Comparison of ENCODE assay signal across 30 cellular contexts in the genomic region with DNA sequence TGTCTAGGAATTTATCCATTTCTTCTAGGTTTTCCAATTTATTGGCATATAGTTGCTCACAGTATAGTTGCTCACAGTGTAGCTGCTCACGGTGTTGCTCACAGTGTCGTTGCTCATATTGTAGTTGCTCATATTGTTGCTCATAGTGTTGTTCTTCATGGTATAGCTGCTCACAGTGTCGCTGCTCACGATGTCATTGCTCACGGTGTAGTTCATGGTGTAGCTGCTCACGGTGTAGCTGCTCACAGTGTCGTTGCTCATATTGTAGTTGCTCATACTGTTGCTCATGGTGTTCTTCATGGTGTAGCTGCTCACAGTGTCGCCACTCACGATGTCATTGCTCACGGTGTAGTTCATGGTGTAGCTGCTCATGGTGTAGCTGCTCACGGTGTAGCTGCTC.
"Had no signal": no experiment of that assay in that cellular context is flagged by ENCODE, and none has a peak within 500 bp of the region (broad histone marks: within the 10 kb centered on the region; RNA-seq: fewer than 3 reads in every experiment).

No MANE protein-coding gene starts in this region.

- H3K4me1 Mint-ChIP-seq: endodermal cell had no signal

- H3K9me3 ChIP-seq: colonic mucosa, neutrophil, pancreas, suprapubic skin, transverse colon had no signal

- H3K9me3 Mint-ChIP-seq: dendritic cell treated with granulocyte-macrophage colony-stimulating factor and Interleukin-4, amounts not matched to agents 40 ng/mL and 50 ng/mL, for 4 days; mesothelial cell of epicardium; neural crest cell; stimulated activated naive CD8-positive, alpha-beta T cell treated with anti-CD3 and anti-CD28 coated beads, Interleukin-15, amount 100 ng/mL, for 72 hours had no signal

- H3K36me3 ChIP-seq: colonic mucosa, neutrophil, pancreas, right lobe of liver had no signal

- H3K27ac Mint-ChIP-seq: dendritic cell treated with granulocyte-macrophage colony-stimulating factor and Interleukin-4, amounts not matched to agents 40 ng/mL and 50 ng/mL, for 4 days; endodermal cell; mesothelial cell of epicardium; naive B cell; natural killer cell treated with Interleukin-12 subunit alpha and Interleukin-12 subunit beta and Interleukin-15 and Interleukin-18, amount 100 ng/mL, for 72 hours; progenitor cell of endocrine pancreas; stimulated activated naive CD8-positive, alpha-beta T cell treated with anti-CD3 and anti-CD28 coated beads, Interleukin-15, amount 100 ng/mL, for 72 hours had no signal

- H3K4me1 ChIP-seq: lower lobe of right lung had no signal

- FAIRE-seq: keratinocyte, pancreas, small intestine had no signal

- ATAC-seq: esophagus mucosa; gastrocnemius medialis; left ventricle myocardium superior; lower lobe of right lung; mucosa of descending colon; natural killer cell treated with Interleukin-12 subunit alpha and Interleukin-12 subunit beta and Interleukin-15 and Interleukin-18, amount 100 ng/mL, for 72 hours; pancreas; right lobe of liver; stimulated activated naive CD8-positive, alpha-beta T cell treated with anti-CD3 and anti-CD28 coated beads, Interleukin-15, amount 100 ng/mL, for 72 hours had no signal

- H3K4me3 Mint-ChIP-seq: dendritic cell treated with granulocyte-macrophage colony-stimulating factor and Interleukin-4, amounts not matched to agents 40 ng/mL and 50 ng/mL, for 4 days; endodermal cell; mesothelial cell of epicardium; naive B cell; natural killer cell treated with Interleukin-12 subunit alpha and Interleukin-12 subunit beta and Interleukin-15 and Interleukin-18, amount 100 ng/mL, for 72 hours; neural crest cell; stimulated activated naive CD8-positive, alpha-beta T cell treated with anti-CD3 and anti-CD28 coated beads, Interleukin-15, amount 100 ng/mL, for 72 hours had no signal

- H3K4me3 ChIP-seq: colonic mucosa, gastrocnemius medialis, lower lobe of right lung, mucosa of descending colon, pancreas, right lobe of liver, suprapubic skin, transverse colon had no signal

- H3K27ac ChIP-seq: colonic mucosa, epithelial cell of prostate, gastrocnemius medialis, lower lobe of right lung, neutrophil, pancreas, right lobe of liver, suprapubic skin, transverse colon had no signal

- H3K36me3 Mint-ChIP-seq: natural killer cell treated with Interleukin-12 subunit alpha and Interleukin-12 subunit beta and Interleukin-15 and Interleukin-18, amount 100 ng/mL, for 72 hours had no signal

- H3K27me3 Mint-ChIP-seq: dendritic cell treated with granulocyte-macrophage colony-stimulating factor and Interleukin-4, amounts not matched to agents 40 ng/mL and 50 ng/mL, for 4 days; naive B cell; natural killer cell treated with Interleukin-12 subunit alpha and Interleukin-12 subunit beta and Interleukin-15 and Interleukin-18, amount 100 ng/mL, for 72 hours; progenitor cell of endocrine pancreas; stimulated activated naive CD8-positive, alpha-beta T cell treated with anti-CD3 and anti-CD28 coated beads, Interleukin-15, amount 100 ng/mL, for 72 hours had no signal

- DNase-seq: colonic mucosa; effector CD8-positive, alpha-beta T cell; endodermal cell; foreskin fibroblast; gastrocnemius medialis; head of caudate nucleus; left ventricle myocardium superior; naive B cell; pancreas; right lobe of liver; small intestine; stimulated activated CD4-positive, alpha-beta T cell treated with anti-CD3 and anti-CD28 coated beads, Interleukin-12 subunit alpha, Interleukin-12 subunit beta, amount 100 ng/mL, for 4 hours; stimulated activated CD4-positive, alpha-beta T cell treated with anti-CD3 and anti-CD28 coated beads, Interleukin-1b, Interleukin-23, amount 100 ng/mL, for 48 hours; stimulated activated CD4-positive, alpha-beta T cell treated with anti-CD3 and anti-CD28 coated beads, Interleukin-4, amount 100 ng/mL, for 1 hour; stimulated activated CD8-positive, alpha-beta memory T cell treated with anti-CD3 and anti-CD28 coated beads, Interleukin-4, amount 100 ng/mL, for 48 hours; stimulated activated naive CD4-positive, alpha-beta T cell; stimulated activated naive CD8-positive, alpha-beta T cell treated with anti-CD3 and anti-CD28 coated beads, Interleukin-15, amount 100 ng/mL, for 72 hours; transverse colon had no signal

- H3K27me3 ChIP-seq: colonic mucosa, gastrocnemius medialis, neutrophil, pancreas, right lobe of liver, suprapubic skin, transverse colon had no signal
